11 cellular contexts compared by ENCODE assay signal in genomic region chr17:43517615-43518386, GRCh38. TPM values are rescaled to one million over a fixed set of nuclear protein-coding genes. Genes with fewer than 3 reads are reported as not detected.
DNase-seq lines count a peak whose midpoint lies in the region; ATAC-seq, FAIRE-seq and TF ChIP-seq lines count a peak whose summit lies in the region.
"Had no signal": no experiment of that assay in that cellular context is flagged by ENCODE, and none has a peak within 500 bp of the region (broad histone marks: within the 10 kb centered on the region; RNA-seq: fewer than 3 reads in every experiment).

No MANE protein-coding gene starts in this region.

- TF ChIP-seq CTCF in WERI-Rb-1 (IDR thresholded peaks at IDR 0.05; ENCODE audit: low read depth, low read length), result no peak

- H3K79me1 ChIP-seq in neuronal stem cell (ENCODE audit: low read depth, low read length), result no peaks in the 10 kb centered on the region

- no peak overlapping the region for H3K4ac ChIP-seq in neuronal stem cell (ENCODE audit: low read length)

- no peak overlapping the region for H3K4me2 ChIP-seq in neuronal stem cell (ENCODE audit: insufficient read depth, low read length, poor library complexity, severe bottlenecking)

- H2BK15ac ChIP-seq in neuronal stem cell (ENCODE audit: low read length), result no peak overlapping the region

- H2BK12ac ChIP-seq in neuronal stem cell (ENCODE audit: low read length), result no peak overlapping the region

- no peak overlapping the region for H2BK120ac ChIP-seq in neuronal stem cell (ENCODE audit: low read depth, low read length)

- H3K27me3 ChIP-seq in neuronal stem cell (ENCODE audit: control insufficient read depth in 3 of 3, insufficient read depth in 3 of 3, low read depth in 1 of 3, low read length in 3 of 3), result no peaks in the 10 kb centered on the region
- no peaks in the 10 kb centered on the region for H3K27me3 ChIP-seq in effector memory CD4-positive, alpha-beta T cell (replicated peaks; ENCODE audit: control insufficient read depth, insufficient read depth, low read length, poor library complexity, severe bottlenecking)
- no peaks in the 10 kb centered on the region for H3K27me3 ChIP-seq in WERI-Rb-1 (ENCODE audit: insufficient read depth, low read depth, severe bottlenecking)

- no peaks in the 10 kb centered on the region for H3K9me3 ChIP-seq in neuronal stem cell (replicated peaks in 1 of 2; ENCODE audit: control insufficient read depth in 2 of 2, insufficient read depth in 1 of 2, low read depth in 1 of 2, low read length in 2 of 2)
- no peaks in the 10 kb centered on the region for H3K9me3 ChIP-seq in effector memory CD4-positive, alpha-beta T cell (ENCODE audit: control insufficient read depth, low read length)
- no peaks in the 10 kb centered on the region for H3K9me3 ChIP-seq in WERI-Rb-1 (ENCODE audit: severe bottlenecking)

- ATAC-seq in GM21367 (IDR thresholded peaks at IDR 0.05; ENCODE audit: unreplicated experiment) (peak; percentile 33), SK-N-SH treated with all-trans-retinoic acid at 6 μM for 48 hours (peak; percentile 79)

- no peak overlapping the region for H2AFZ ChIP-seq in neuronal stem cell (ENCODE audit: low read length)

- no peak overlapping the region for H4K8ac ChIP-seq in neuronal stem cell (ENCODE audit: low read depth, low read length)

- no peak overlapping the region for H3K18ac ChIP-seq in neuronal stem cell (ENCODE audit: low read length)

- no peak overlapping the region for H3K23ac ChIP-seq in neuronal stem cell (ENCODE audit: low read depth, low read length, poor library complexity)

- no peak overlapping the region for H3K14ac ChIP-seq in neuronal stem cell (ENCODE audit: low read length)

- DNase-seq in EH (ENCODE audit: low read depth) (peak; percentile 68), hepatic stellate cell (ENCODE audit: low spot score) (peak; percentile 32), neuronal stem cell (ENCODE audit: low spot score) (no peak), frontal cortex (ENCODE audit: low spot score in 2 of 2) (no peak), WERI-Rb-1 (no peak)
- no peak for DNase-seq in effector memory CD4-positive, alpha-beta T cell
- DNase-seq: NCI-H2171 treated with DMSO at 0.1 percent for 48 hours; stimulated activated CD4-positive, alpha-beta T cell treated with anti-CD3 and anti-CD28 coated beads, Interleukin-4, amount 100 ng/mL, for 24 hours had no signal

- no peaks in the 10 kb centered on the region for H3K4me1 ChIP-seq in neuronal stem cell (ENCODE audit: control insufficient read depth in 2 of 2, insufficient read depth in 1 of 2, low read depth in 1 of 2, low read length in 2 of 2)
- no peaks in the 10 kb centered on the region for H3K4me1 ChIP-seq in effector memory CD4-positive, alpha-beta T cell (ENCODE audit: control insufficient read depth, insufficient read depth, low read length, poor library complexity, severe bottlenecking)

- peaks cover 35 to 92% of the 10 kb centered on the region in 2 donors for H3K36me3 ChIP-seq in neuronal stem cell (replicated peaks in 1 of 2; ENCODE audit: control insufficient read depth in 2 of 2, insufficient read depth in 2 of 2, low read length in 2 of 2)
- peaks cover 79% of the 10 kb centered on the region for H3K36me3 ChIP-seq in effector memory CD4-positive, alpha-beta T cell (ENCODE audit: control insufficient read depth, insufficient read depth, low read length)
- H3K36me3 ChIP-seq in WERI-Rb-1, result peaks cover 97% of the 10 kb centered on the region

- no peak overlapping the region for H4K91ac ChIP-seq in neuronal stem cell (ENCODE audit: low read depth, low read length, poor library complexity)

- H3K9ac ChIP-seq in neuronal stem cell (ENCODE audit: low read depth, low read length, poor library complexity), result no peak overlapping the region

- H3K27ac ChIP-seq in neuronal stem cell (replicated peaks; ENCODE audit: low read length), result no peak overlapping the region
- H3K27ac ChIP-seq in effector memory CD4-positive, alpha-beta T cell (ENCODE audit: insufficient read depth, low read length, poor library complexity, severe bottlenecking), result no peak overlapping the region
- no peak overlapping the region for H3K27ac ChIP-seq in WERI-Rb-1

- no peak overlapping the region for H2AK5ac ChIP-seq in neuronal stem cell (ENCODE audit: low read depth, low read length)

- H2BK5ac ChIP-seq in neuronal stem cell (ENCODE audit: low read length), result no peak overlapping the region

- no CpG with 5 or more reads among the region's 8 CpGs for WGBS in neuronal stem cell (ENCODE audit: extremely low coverage in 2 of 2, insufficient read length in 2 of 2, insufficient replicate concordance in 1 of 2), 2 donors

- FAIRE-seq in frontal cortex (lab: Jason Lieb, UNC), result no peak
- FAIRE-seq: colon had no signal

- H3K4me3 ChIP-seq in neuronal stem cell (ENCODE audit: low read length in 2 of 2) (no peak overlapping the region), WERI-Rb-1 (ENCODE audit: low read depth, low read length) (no peak overlapping the region)
- H3K4me3 ChIP-seq in effector memory CD4-positive, alpha-beta T cell (ENCODE audit: insufficient read depth, low read depth, low read length, poor library complexity, severe bottlenecking), result no peak overlapping the region

TF ChIP-seq in SK-N-SH treated with all-trans-retinoic acid at 6 μM for 48 hours, 23 proteins besides CTCF, POLR2A, EP300 and RAD21:
- TF ChIP-seq PATZ1 (CRISPR knock-in tag; IDR thresholded peaks at IDR 0.05; ENCODE audit: borderline replicate concordance) (no peak), BACH2 (CRISPR knock-in tag; IDR thresholded peaks at IDR 0.05; ENCODE audit: borderline replicate concordance) (no peak), GLIS3 (CRISPR knock-in tag; IDR thresholded peaks at IDR 0.05) (no peak), RARB (CRISPR knock-in tag; IDR thresholded peaks at IDR 0.05) (no peak), ARNTL (CRISPR knock-in tag; IDR thresholded peaks at IDR 0.05; ENCODE audit: borderline replicate concordance, low read depth) (no peak), PPARA (CRISPR knock-in tag; IDR thresholded peaks at IDR 0.05; ENCODE audit: borderline replicate concordance) (no peak)

RNA-seq across cellular contexts. Expression of gene ETV4, which starts 28.3 kb away (rescaled TPM):
- 29.7 TPM for polyA plus RNA-seq in neuronal stem cell (2013, experiment 1 of 2)
- polyA plus RNA-seq in neuronal stem cell (2013, experiment 2 of 2), result 29.0 TPM
- total RNA-seq in frontal cortex, result 0.41 TPM

RNA-seq across cellular contexts. Expression of gene DHX8, which starts 34.0 kb away (rescaled TPM):
- polyA plus RNA-seq in neuronal stem cell (2013, experiment 1 of 2), result 31.2 TPM
- 29.4 TPM for polyA plus RNA-seq in neuronal stem cell (2013, experiment 2 of 2)
- 40.8 TPM for total RNA-seq in frontal cortex

Comparison
In these comparisons a context has a peak if more than half of its experiments do, and no peak if none do; other contexts are left out.
1. DNase-seq: peak in EH (single experiment) and hepatic stellate cell (single experiment); none in neuronal stem cell (single experiment), effector memory CD4-positive, alpha-beta T cell (0 of 3), frontal cortex (0 of 2) and WERI-Rb-1 (single experiment).